Comparison of ENCODE assay signal across 9 cellular contexts in genomic region chr12:50246159-50246865, GRCh38. TPM values are rescaled to one million over a fixed set of nuclear protein-coding genes. Genes with fewer than 3 reads are reported as not detected.
DNase-seq lines count a peak whose midpoint lies in the region; ATAC-seq and TF ChIP-seq lines count a peak whose summit lies in the region.
"Had no signal": no experiment of that assay in that cellular context is flagged by ENCODE, and none has a peak within 500 bp of the region (broad histone marks: within the 10 kb centered on the region; RNA-seq: fewer than 3 reads in every experiment).

No MANE protein-coding gene starts in this region.

- H3K4me1 ChIP-seq in iPS-15b (ENCODE audit: control insufficient read depth, insufficient read depth, low read length), result no peaks in the 10 kb centered on the region
- H3K4me1 ChIP-seq in suprapubic skin, result peaks cover 75% of the 10 kb centered on the region
- H3K4me1 ChIP-seq in CD4-positive, alpha-beta memory T cell (ENCODE audit: insufficient read depth, low read length), result no peaks in the 10 kb centered on the region

- H3K9me3 ChIP-seq in iPS-15b (ENCODE audit: control insufficient read depth, insufficient read depth, low read length) (no peaks in the 10 kb centered on the region), suprapubic skin (no peaks in the 10 kb centered on the region)
- H3K9me3 ChIP-seq in CD4-positive, alpha-beta memory T cell (ENCODE audit: control insufficient read depth in 1 of 2, low read length in 2 of 2), result no peaks in the 10 kb centered on the region

- no peaks in the 10 kb centered on the region for H3K9me3 Mint-ChIP-seq in activated CD4-positive, alpha-beta T cell treated with anti-CD3 and anti-CD28 coated beads for 36 hours (ENCODE audit: low read depth)
- H3K9me3 Mint-ChIP-seq in activated CD4-positive, alpha-beta memory T cell treated with anti-CD3 and anti-CD28 coated beads for 36 hours, result no peaks in the 10 kb centered on the region
- H3K9me3 Mint-ChIP-seq in CD4-positive, alpha-beta memory T cell, result no peaks in the 10 kb centered on the region
- H3K9me3 Mint-ChIP-seq in progenitor cell of endocrine pancreas (ENCODE audit: low read depth), result no peaks in the 10 kb centered on the region

- peak overlapping the region; percentile 54 for H3K9ac ChIP-seq in iPS-15b (ENCODE audit: low read depth, low read length)

- H3K27me3 ChIP-seq in iPS-15b (ENCODE audit: control insufficient read depth, insufficient read depth, low read length) (no peaks in the 10 kb centered on the region), suprapubic skin (no peaks in the 10 kb centered on the region)
- no peaks in the 10 kb centered on the region for H3K27me3 ChIP-seq in CD4-positive, alpha-beta memory T cell (ENCODE audit: insufficient read depth, low read length)

- intact Hi-C loops in activated CD4-positive, alpha-beta T cell treated with anti-CD3 and anti-CD28 coated beads for 36 hours (cut with DNase I, micrococcal nuclease), result loop anchor here in 1 of 2 experiments (2.0 to 5.0 kb wide), 2 partner anchors 36 to 59 kb away; partner anchors contain the start of gene LIMA1
- intact Hi-C loops in activated CD4-positive, alpha-beta memory T cell treated with anti-CD3 and anti-CD28 coated beads for 36 hours (cut with micrococcal nuclease), result loop anchor here (2.0 kb wide), 1 partner anchor 36 kb away; the partner anchor contains the start of gene LIMA1
- intact Hi-C loops in CD4-positive, alpha-beta memory T cell (cut with micrococcal nuclease), result no loop called here

- H3K4me3 ChIP-seq in iPS-15b (ENCODE audit: low read depth, low read length), result no peak overlapping the region
- H3K4me3 ChIP-seq in suprapubic skin, result no peak overlapping the region
- no peak overlapping the region for H3K4me3 ChIP-seq in CD4-positive, alpha-beta memory T cell (ENCODE audit: low read length in 2 of 2)

- TF ChIP-seq CTCF in suprapubic skin (IDR thresholded peaks at IDR 0.05) (no peak), progenitor cell of endocrine pancreas (IDR thresholded peaks at IDR 0.05; ENCODE audit: unreplicated experiment) (no peak)

- H3K36me3 Mint-ChIP-seq in activated CD4-positive, alpha-beta T cell treated with anti-CD3 and anti-CD28 coated beads for 36 hours (ENCODE audit: low read depth), result peaks cover 11% of the 10 kb centered on the region
- peaks cover 12% of the 10 kb centered on the region for H3K36me3 Mint-ChIP-seq in activated CD4-positive, alpha-beta memory T cell treated with anti-CD3 and anti-CD28 coated beads for 36 hours
- H3K36me3 Mint-ChIP-seq in CD4-positive, alpha-beta memory T cell, result peaks cover 10 to 22% of the 10 kb centered on the region in 2 donors
- H3K36me3 Mint-ChIP-seq in progenitor cell of endocrine pancreas (ENCODE audit: insufficient read depth), result peaks cover 9% of the 10 kb centered on the region

- peaks cover 53% of the 10 kb centered on the region for H3K4me1 Mint-ChIP-seq in activated CD4-positive, alpha-beta T cell treated with anti-CD3 and anti-CD28 coated beads for 36 hours
- peaks cover 61% of the 10 kb centered on the region for H3K4me1 Mint-ChIP-seq in activated CD4-positive, alpha-beta memory T cell treated with anti-CD3 and anti-CD28 coated beads for 36 hours (ENCODE audit: low read depth)
- H3K4me1 Mint-ChIP-seq in CD4-positive, alpha-beta memory T cell, result peaks cover 0 to 7% (median under 1%) of the 10 kb centered on the region in 4 donors
- peaks cover 18% of the 10 kb centered on the region for H3K4me1 Mint-ChIP-seq in progenitor cell of endocrine pancreas (ENCODE audit: low read depth)

- H3K27ac Mint-ChIP-seq in activated CD4-positive, alpha-beta T cell treated with anti-CD3 and anti-CD28 coated beads for 36 hours, result peak overlapping the region; percentile 82
- H3K27ac Mint-ChIP-seq in activated CD4-positive, alpha-beta memory T cell treated with anti-CD3 and anti-CD28 coated beads for 36 hours, result peak overlapping the region; percentile 55
- H3K27ac Mint-ChIP-seq in CD4-positive, alpha-beta memory T cell, result peak overlapping the region in 1 of 7 donors; percentile 61
- no peak overlapping the region for H3K27ac Mint-ChIP-seq in progenitor cell of endocrine pancreas

- H3K27ac ChIP-seq in suprapubic skin, result peak overlapping the region; percentile 67
- no peak overlapping the region for H3K27ac ChIP-seq in CD4-positive, alpha-beta memory T cell (ENCODE audit: low read depth, low read length)

- H3K36me3 ChIP-seq in iPS-15b (ENCODE audit: control insufficient read depth, insufficient read depth, low read length) (peaks cover 2% of the 10 kb centered on the region), suprapubic skin (no peaks in the 10 kb centered on the region)
- H3K36me3 ChIP-seq in CD4-positive, alpha-beta memory T cell (ENCODE audit: insufficient read depth, low read length), result no peaks in the 10 kb centered on the region

- H3K4me3 Mint-ChIP-seq in activated CD4-positive, alpha-beta T cell treated with anti-CD3 and anti-CD28 coated beads for 36 hours, result no peak overlapping the region
- H3K4me3 Mint-ChIP-seq in activated CD4-positive, alpha-beta memory T cell treated with anti-CD3 and anti-CD28 coated beads for 36 hours, result no peak overlapping the region
- H3K4me3 Mint-ChIP-seq in CD4-positive, alpha-beta memory T cell, result no peak overlapping the region
- H3K4me3 Mint-ChIP-seq in progenitor cell of endocrine pancreas (ENCODE audit: low read depth), result no peak overlapping the region

- no peak for TF ChIP-seq POLR2A in suprapubic skin (IDR thresholded peaks at IDR 0.05)

- 44% methylated on average over 8 of the region's 8 CpGs for WGBS in suprapubic skin

- no peak for ATAC-seq in activated CD4-positive, alpha-beta T cell treated with anti-CD3 and anti-CD28 coated beads for 36 hours
- ATAC-seq in GM18909 (IDR thresholded peaks at IDR 0.05; ENCODE audit: poor library complexity, unreplicated experiment), result no peak

- TF ChIP-seq EP300 in suprapubic skin (IDR thresholded peaks at IDR 0.05), result no peak

- DNase-seq in activated CD4-positive, alpha-beta T cell treated with anti-CD3 and anti-CD28 coated beads for 36 hours, result no peak
- no peak for DNase-seq in activated CD4-positive, alpha-beta T cell treated with anti-CD3 and anti-CD28 coated beads, Interleukin-2, amount 50 U/mL, for 48 hours
- DNase-seq in activated CD4-positive, alpha-beta memory T cell treated with anti-CD3 and anti-CD28 coated beads for 36 hours, result no peak
- DNase-seq in suprapubic skin (ENCODE audit: low spot score in 2 of 2), result no peak
- no peak for DNase-seq in CD4-positive, alpha-beta memory T cell
- no peak for DNase-seq in progenitor cell of endocrine pancreas (ENCODE audit: low spot score, unreplicated experiment)
- DNase-seq: NCI-H510A had no signal

- POLR2A ChIA-PET in activated CD4-positive, alpha-beta T cell treated with anti-CD3 and anti-CD28 coated beads for 36 hours (lab: Charles Lee), result interaction anchor here (0.6 to 1.2 kb wide), 4 partner anchors 15 to 193 kb away, joined by 3 to 9 read pairs (median 4); partner anchors contain the start of gene CERS5
- POLR2A ChIA-PET in activated CD4-positive, alpha-beta memory T cell treated with anti-CD3 and anti-CD28 coated beads for 36 hours (lab: Charles Lee), result interaction anchor here (0.6 to 2.3 kb wide), 6 partner anchors 10 to 73 kb away, joined by 3 to 31 read pairs (median 4); partner anchors contain the start of gene LIMA1
- POLR2A ChIA-PET in CD4-positive, alpha-beta memory T cell (lab: Charles Lee; ENCODE audit: partially characterized antibody), result no interaction called here

- CTCF ChIA-PET in activated CD4-positive, alpha-beta T cell treated with anti-CD3 and anti-CD28 coated beads for 36 hours (lab: Charles Lee), result interaction anchor here (0.6 to 2.8 kb wide), 6 partner anchors 10 to 135 kb away, joined by 3 to 14 read pairs (median 4); partner anchors contain the start of gene COX14
- CTCF ChIA-PET in activated CD4-positive, alpha-beta memory T cell treated with anti-CD3 and anti-CD28 coated beads for 36 hours (lab: Charles Lee), result interaction anchor here (0.7 to 2.7 kb wide), 4 partner anchors 22 to 58 kb away, joined by 3 to 20 read pairs (median 3); no protein-coding TSS in a partner anchor
- CTCF ChIA-PET in CD4-positive, alpha-beta memory T cell (lab: Charles Lee; ENCODE audit: partially characterized antibody), result no interaction called here

- H3K27me3 Mint-ChIP-seq in activated CD4-positive, alpha-beta T cell treated with anti-CD3 and anti-CD28 coated beads for 36 hours, result no peaks in the 10 kb centered on the region
- no peaks in the 10 kb centered on the region for H3K27me3 Mint-ChIP-seq in activated CD4-positive, alpha-beta memory T cell treated with anti-CD3 and anti-CD28 coated beads for 36 hours
- peaks cover 0 to 2% of the 10 kb centered on the region in 2 donors for H3K27me3 Mint-ChIP-seq in CD4-positive, alpha-beta memory T cell
- no peaks in the 10 kb centered on the region for H3K27me3 Mint-ChIP-seq in progenitor cell of endocrine pancreas

RNA-seq across cellular contexts. Expression of gene LIMA1, which starts 37.0 kb away (rescaled TPM):
- total RNA-seq in activated CD4-positive, alpha-beta T cell treated with anti-CD3 and anti-CD28 coated beads for 36 hours, result 10 to 100 TPM; 69.7 to 90.4 TPM
- total RNA-seq in activated CD4-positive, alpha-beta memory T cell treated with anti-CD3 and anti-CD28 coated beads for 36 hours, result 100 to 1,000 TPM; 115 to 117 TPM
- total RNA-seq in suprapubic skin (100 to 1,000 TPM in 1 of 4 donors, 10 to 100 TPM in 3; 66.6 to 105 (median 89.6) TPM), progenitor cell of endocrine pancreas (39.9 and 40.9 TPM in 2 replicates)
- total RNA-seq in CD4-positive, alpha-beta memory T cell, result 10 to 100 TPM; 11.5 to 14.9 TPM
- 10 to 100 TPM in 1 of 2 donors, 1 to 10 TPM in 1; 4.9 to 12.6 TPM for polyA plus RNA-seq in CD4-positive, alpha-beta memory T cell
